Comparison of ENCODE assay signal across 19 cellular contexts in the genomic region with DNA sequence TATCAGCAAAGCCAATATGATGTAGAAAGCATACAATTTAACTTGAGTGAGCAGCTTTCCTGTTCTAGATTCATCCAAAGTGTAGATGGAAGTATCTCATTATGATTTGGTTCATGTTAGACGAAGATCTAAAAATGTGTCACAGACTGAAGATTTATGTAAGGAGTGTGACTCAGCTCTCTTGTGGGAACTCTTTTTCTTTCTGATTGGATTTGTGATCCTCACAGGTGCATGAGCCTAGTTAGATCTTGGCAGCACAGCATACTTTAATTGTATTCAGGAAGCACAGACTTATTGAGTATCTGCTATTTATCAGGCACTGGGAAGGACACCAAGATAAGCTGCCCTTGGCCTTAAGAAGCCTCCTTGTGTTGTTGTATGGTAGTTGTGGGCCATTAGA.
A peak's percentile ranks its signal among the peaks of the same experiment; 100 is the strongest.
DNase-seq lines count a peak whose midpoint lies in the region; ATAC-seq, FAIRE-seq and TF ChIP-seq lines count a peak whose summit lies in the region.
"Had no signal": no experiment of that assay in that cellular context is flagged by ENCODE, and none has a peak within 500 bp of the region (broad histone marks: within the 10 kb centered on the region; RNA-seq: fewer than 3 reads in every experiment).

No MANE protein-coding gene starts in this region.

- FAIRE-seq in bronchial epithelial cell (lab: Jason Lieb, UNC) = no peak

- no peak for TF ChIP-seq POLR2A in ovary (IDR thresholded peaks at IDR 0.05)

- TF ChIP-seq CTCF in bronchial epithelial cell (IDR thresholded peaks at IDR 0.05; ENCODE audit: insufficient read depth, low read length, severe bottlenecking) = no peak
- TF ChIP-seq CTCF in ovary (IDR thresholded peaks at IDR 0.05) = no peak

- H3K36me3 ChIP-seq in bronchial epithelial cell (ENCODE audit: control insufficient read depth, insufficient read depth, low read length) = no peaks in the 10 kb centered on the region
- no peaks in the 10 kb centered on the region for H3K36me3 ChIP-seq in ovary
- H3K36me3 ChIP-seq: heart left ventricle, neutrophil had no signal

- no peaks in the 10 kb centered on the region for H3K9me3 ChIP-seq in ovary
- H3K9me3 ChIP-seq: heart left ventricle, neutrophil, psoas muscle had no signal

- H3K4me3 ChIP-seq in bronchial epithelial cell (ENCODE audit: low read depth, low read length) (no peak overlapping the region), ovary (no peak overlapping the region)
- H3K4me3 ChIP-seq: heart left ventricle, psoas muscle, skin epidermis had no signal

- H3K27me3 ChIP-seq in bronchial epithelial cell (ENCODE audit: control insufficient read depth, insufficient read depth, low read length) (no peaks in the 10 kb centered on the region), ovary (no peaks in the 10 kb centered on the region)

- no peak overlapping the region for H3K27ac ChIP-seq in ovary
- H3K27ac ChIP-seq: heart left ventricle, neutrophil, psoas muscle, skin epidermis had no signal

- DNase-seq in EL = peak; percentile 20
- DNase-seq in NCI-H82 (lab: John Stamatoyannopoulos, UW) = peak; percentile 59
- DNase-seq in bronchial epithelial cell (ENCODE audit: low read depth) = peak; percentile 66
- DNase-seq in putamen (ENCODE audit: low spot score) = peak; percentile 68
- no peak for DNase-seq in NCI-H2171 treated with DMSO at 0.1 percent for 48 hours (lab: John Stamatoyannopoulos, UW)
- DNase-seq in ovary = no peak
- DNase-seq: activated CD4-positive, alpha-beta T cell treated with anti-CD3 and anti-CD28 coated beads, Interleukin-2, amount 50 U/mL, for 1 hour; C1 segment of cervical spinal cord; DND-41; heart left ventricle; NCI-H146; NCI-H524 treated with DMSO at 0.1 percent for 48 hours; psoas muscle; stimulated activated CD4-positive, alpha-beta T cell treated with anti-CD3 and anti-CD28 coated beads, Interleukin-1b, Interleukin-23, amount 100 ng/mL, for 48 hours; T-helper 9 cell had no signal

- no peak for TF ChIP-seq EP300 in ovary (IDR thresholded peaks at IDR 0.05)

- 52 to 69% (median 61%) methylated on average over 1 of the region's 1 CpG for WGBS in ovary, 3 donors

- no peaks in the 10 kb centered on the region for H3K4me1 ChIP-seq in ovary (ENCODE audit: insufficient read depth)
- H3K4me1 ChIP-seq: heart left ventricle, psoas muscle had no signal

- intact Hi-C loops in ovary (cut with DNase I) = no loop called here

- no peak for ATAC-seq in GM21515 (IDR thresholded peaks at IDR 0.05; ENCODE audit: unreplicated experiment)
- ATAC-seq: activated naive CD4-positive, alpha-beta T cell treated with anti-CD3 and anti-CD28 coated beads, Interleukin-2, amount 50 U/mL, for 72 hours; heart left ventricle; psoas muscle had no signal

Comparison
In these comparisons a context has a peak if more than half of its experiments do, and no peak if none do; other contexts are left out.
1. DNase-seq: peak in EL (single experiment), NCI-H82 (single experiment), bronchial epithelial cell (single experiment) and putamen (single experiment); none in NCI-H2171 treated with DMSO at 0.1 percent for 48 hours (single experiment) and ovary (0 of 5).